ENCODE assay signal across 19 cellular contexts in the genomic region with DNA sequence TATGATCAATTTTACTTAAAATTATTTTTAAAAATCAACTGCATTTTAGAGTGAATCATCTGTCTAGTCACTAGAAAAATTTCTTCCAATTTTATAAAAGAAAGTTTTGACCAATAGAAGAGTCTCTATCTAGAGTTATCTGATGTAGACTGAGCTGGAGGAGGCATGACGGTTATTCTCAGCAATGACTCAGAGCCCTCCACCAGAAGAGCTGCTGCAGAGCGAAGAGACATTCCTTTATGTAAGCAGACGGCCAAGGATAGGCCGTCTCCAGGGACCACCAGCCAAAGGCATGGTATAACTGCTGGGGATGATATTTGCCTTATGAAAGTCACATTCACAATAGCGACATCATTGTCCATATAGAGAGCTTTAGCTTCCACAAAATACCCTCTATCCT. TPM values are rescaled to one million over a fixed set of nuclear protein-coding genes. Genes with fewer than 3 reads are reported as not detected.
DNase-seq lines count a peak whose midpoint lies in the region; ATAC-seq, FAIRE-seq and TF ChIP-seq lines count a peak whose summit lies in the region.
"Had no signal": no experiment of that assay in that cellular context is flagged by ENCODE, and none has a peak within 500 bp of the region (broad histone marks: within the 10 kb centered on the region; RNA-seq: fewer than 3 reads in every experiment).

No MANE protein-coding gene starts in this region.

- dilution Hi-C loops in endothelial cell of umbilical vein (cut with MboI; ENCODE audit: extremely low pct_ligation_motif_present, low sequenced_read_pairs), result no loop called here

- no peaks in the 10 kb centered on the region for H3K27me3 ChIP-seq in SJSA1 (replicated peaks)
- no peaks in the 10 kb centered on the region for H3K27me3 ChIP-seq in endothelial cell of umbilical vein (ENCODE audit: control insufficient read depth in 2 of 2, insufficient read depth in 2 of 2, low read length in 2 of 2)
- H3K27me3 ChIP-seq: gastrocnemius medialis, ovary had no signal

- peak; percentile 56 for FAIRE-seq in endothelial cell of umbilical vein (lab: Jason Lieb, UNC)
- FAIRE-seq: keratinocyte had no signal

- peaks cover 0 to 2% of the 10 kb centered on the region in 2 donors for H3K9me3 Mint-ChIP-seq in stimulated activated naive B cell treated with anti-CD40 and anti-IgM and Interleukin-4, amounts not matched to agents 10 μg/mL and 1 μg/mL and 100 μg/mL, for 72 hours

- CTCF ChIA-PET in endothelial cell of umbilical vein (lab: Charles Lee), result interaction anchor here (0.7 to 2.1 kb wide), 9 partner anchors 9 to 597 kb away, joined by 3 to 14 read pairs (median 4); no protein-coding TSS in a partner anchor

- ATAC-seq in omental fat pad (ENCODE audit: low FRiP score), result peak; percentile 59
- ATAC-seq in GM18858 (IDR thresholded peaks at IDR 0.05; ENCODE audit: unreplicated experiment), result no peak
- ATAC-seq in stimulated activated naive B cell treated with anti-CD40 and anti-IgM and Interleukin-4, amounts not matched to agents 10 μg/mL and 1 μg/mL and 100 μg/mL, for 72 hours (replicated peaks), result no peak
- ATAC-seq: activated T-cell treated with anti-CD3 and anti-CD28 coated beads, Interleukin-2, amount 50 U/mL, for 72 hours; gastrocnemius medialis; mucosa of descending colon; Panc1; T-helper 17 cell had no signal

- H3K9me1 ChIP-seq in endothelial cell of umbilical vein (replicated peaks; ENCODE audit: control insufficient read depth, extremely low read depth, insufficient read depth, low read length), result no peaks in the 10 kb centered on the region

- no peak overlapping the region for H3K9ac ChIP-seq in endothelial cell of umbilical vein (replicated peaks; ENCODE audit: extremely low read depth, insufficient read depth, low read length)

- H3K4me3 ChIP-seq in SJSA1, result no peak overlapping the region
- H3K4me3 ChIP-seq in endothelial cell of umbilical vein (replicated peaks in 1 of 3; ENCODE audit: insufficient read depth in 1 of 3, low read depth in 1 of 3, low read length in 3 of 3), result no peak overlapping the region
- H3K4me3 ChIP-seq: gastrocnemius medialis, mucosa of descending colon, ovary had no signal

- H3K4me3 Mint-ChIP-seq in stimulated activated naive B cell treated with anti-CD40 and anti-IgM and Interleukin-4, amounts not matched to agents 10 μg/mL and 1 μg/mL and 100 μg/mL, for 72 hours, result no peak overlapping the region
- H3K4me3 Mint-ChIP-seq: activated CD4-positive, alpha-beta T cell treated with anti-CD3 and anti-CD28 coated beads, Interleukin-2, amount 10 ng/mL, durations not matched to agents 24 days and 14 days; activated T-cell treated with anti-CD3 and anti-CD28 coated beads, Interleukin-2, amount 50 U/mL, for 72 hours; T-helper 17 cell had no signal

- H3K4me2 ChIP-seq in endothelial cell of umbilical vein (ENCODE audit: insufficient read depth, low read length), result no peak overlapping the region

- no peak overlapping the region for H2AFZ ChIP-seq in endothelial cell of umbilical vein (ENCODE audit: low read depth, low read length)

- TF ChIP-seq CTCF in endothelial cell of umbilical vein (IDR thresholded peaks at IDR 0.05; ENCODE audit: extremely low read depth in 1 of 2, insufficient read depth in 1 of 2, low read depth in 1 of 2, low read length in 2 of 2) (no peak), omental fat pad (IDR thresholded peaks at IDR 0.05) (no peak)

- H3K79me2 ChIP-seq in endothelial cell of umbilical vein (ENCODE audit: control insufficient read depth, insufficient read depth, low read length), result no peaks in the 10 kb centered on the region

- no peak for TF ChIP-seq POLR2A in endothelial cell of umbilical vein (IDR thresholded peaks at IDR 0.05; ENCODE audit: low read depth, low read length)

- peak overlapping the region; percentile 75 for H3K27ac ChIP-seq in SJSA1
- H3K27ac ChIP-seq in endothelial cell of umbilical vein (ENCODE audit: insufficient read depth, low read depth, low read length), result no peak overlapping the region
- H3K27ac ChIP-seq: C4-2B, gastrocnemius medialis, ovary had no signal

- H3K9me3 ChIP-seq in SJSA1 (replicated peaks) (no peaks in the 10 kb centered on the region), endothelial cell of umbilical vein (replicated peaks; ENCODE audit: control insufficient read depth, insufficient read depth, low read length) (no peaks in the 10 kb centered on the region)
- H3K9me3 ChIP-seq: gastrocnemius medialis, mucosa of descending colon, ovary had no signal

- POLR2A ChIA-PET in endothelial cell of umbilical vein (lab: Charles Lee), result interaction anchor here (1.0 kb wide), 1 partner anchor 10 kb away, joined by 3 read pairs; no protein-coding TSS in a partner anchor

- BruUV-seq in endothelial cell of umbilical vein (replicated peaks; lab: Mats Ljungman, UMichigan), result no TSS peak

- no peaks in the 10 kb centered on the region for H4K20me1 ChIP-seq in endothelial cell of umbilical vein (replicated peaks; ENCODE audit: control insufficient read depth, extremely low read depth, insufficient read depth, low read length)

- peak; percentile 56 for DNase-seq in COLO829 (ENCODE audit: low spot score)
- peak; percentile 62 to 78 for DNase-seq in SJSA1 (ENCODE audit: low read depth in 1 of 2, low spot score in 2 of 2)
- DNase-seq in endothelial cell of umbilical vein (ENCODE audit: low read depth, low spot score), result peak; percentile 28
- DNase-seq in omental fat pad (ENCODE audit: low spot score), result no peak
- no peak for DNase-seq in germinal center (ENCODE audit: low spot score)
- DNase-seq in pons (ENCODE audit: low spot score), result no peak
- no peak for DNase-seq in stimulated activated naive B cell treated with anti-CD40 and anti-IgM and Interleukin-4, amounts not matched to agents 10 μg/mL and 1 μg/mL and 100 μg/mL, for 72 hours
- DNase-seq: activated CD4-positive, alpha-beta T cell treated with anti-CD3 and anti-CD28 coated beads, Interleukin-2, amount 10 ng/mL, durations not matched to agents 24 days and 14 days; activated T-cell treated with anti-CD3 and anti-CD28 coated beads, Interleukin-2, amount 50 U/mL, for 72 hours; gastrocnemius medialis; mucosa of descending colon; NCI-H2029 treated with DMSO at 0.1 percent for 48 hours; NCI-H526 treated with DMSO at 0.1 percent for 48 hours; ovary; T-helper 17 cell had no signal

- no peak overlapping the region for H3K27ac Mint-ChIP-seq in stimulated activated naive B cell treated with anti-CD40 and anti-IgM and Interleukin-4, amounts not matched to agents 10 μg/mL and 1 μg/mL and 100 μg/mL, for 72 hours
- H3K27ac Mint-ChIP-seq: activated CD4-positive, alpha-beta T cell treated with anti-CD3 and anti-CD28 coated beads, Interleukin-2, amount 10 ng/mL, durations not matched to agents 24 days and 14 days; activated T-cell treated with anti-CD3 and anti-CD28 coated beads, Interleukin-2, amount 50 U/mL, for 72 hours; T-helper 17 cell had no signal

- no peaks in the 10 kb centered on the region for H3K27me3 Mint-ChIP-seq in stimulated activated naive B cell treated with anti-CD40 and anti-IgM and Interleukin-4, amounts not matched to agents 10 μg/mL and 1 μg/mL and 100 μg/mL, for 72 hours
- H3K27me3 Mint-ChIP-seq: T-helper 17 cell had no signal

- H3K36me3 Mint-ChIP-seq in stimulated activated naive B cell treated with anti-CD40 and anti-IgM and Interleukin-4, amounts not matched to agents 10 μg/mL and 1 μg/mL and 100 μg/mL, for 72 hours, result no peaks in the 10 kb centered on the region

- H3K4me1 ChIP-seq in SJSA1 (replicated peaks), result peaks cover 12% of the 10 kb centered on the region
- peaks cover 10% of the 10 kb centered on the region for H3K4me1 ChIP-seq in endothelial cell of umbilical vein (ENCODE audit: control insufficient read depth, extremely low read depth, insufficient read depth, low read length)

- H3K4me1 Mint-ChIP-seq in stimulated activated naive B cell treated with anti-CD40 and anti-IgM and Interleukin-4, amounts not matched to agents 10 μg/mL and 1 μg/mL and 100 μg/mL, for 72 hours, result no peaks in the 10 kb centered on the region
- H3K4me1 Mint-ChIP-seq: activated CD4-positive, alpha-beta T cell treated with anti-CD3 and anti-CD28 coated beads, Interleukin-2, amount 10 ng/mL, durations not matched to agents 24 days and 14 days; T-helper 17 cell had no signal

- H3K36me3 ChIP-seq in SJSA1, result 0 out of 2 replicates have a peak, but pooled peaks cover 3% of the 10 kb centered on the region
- H3K36me3 ChIP-seq in endothelial cell of umbilical vein (ENCODE audit: control insufficient read depth in 2 of 2, extremely low read depth in 1 of 2, insufficient read depth in 2 of 2, low read length in 2 of 2), result peaks cover 0 to 2% of the 10 kb centered on the region in 2 experiments
- H3K36me3 ChIP-seq: gastrocnemius medialis, ovary had no signal

- intact Hi-C loops in endothelial cell of umbilical vein (cut with micrococcal nuclease), result loop anchor here (1.0 kb wide), 1 partner anchor 9 kb away; no protein-coding TSS in a partner anchor

TF ChIP-seq in endothelial cell of umbilical vein, 7 proteins besides CTCF, POLR2A, EP300 and RAD21:
- TF ChIP-seq JUN (IDR thresholded peaks at IDR 0.05; ENCODE audit: borderline replicate concordance, insufficient read depth, insufficient read length, low read depth) (no peak), GATA2 (IDR thresholded peaks at IDR 0.05; ENCODE audit: insufficient read depth, insufficient read length, low read depth, low read length) (peak; percentile 19)

RNA-seq across cellular contexts. Expression of a gene that starts 23.0 kb away (rescaled TPM):
- 8.0 and 16.5 TPM in 2 replicates for total RNA-seq in SJSA1 (2014; rRNA removed; shearing (Covaris generic))
- total RNA-seq in endothelial cell of umbilical vein (80.9 and 127 TPM in 2 replicates), omental fat pad (100 to 1,000 TPM in 1 of 4 donors, 10 to 100 TPM in 3; 33.7 to 191 (median 43.5) TPM)
- 177 and 223 TPM in 2 replicates for polyA plus RNA-seq in endothelial cell of umbilical vein
- 96.2 and 115 TPM in 2 replicates for polyA plus RNA-seq in endothelial cell of umbilical vein (2011; cell fraction: cytosol; rRNA removed)
- 206 and 233 TPM in 2 replicates for polyA plus RNA-seq in endothelial cell of umbilical vein (2011; cell fraction: nucleus; rRNA removed)
- polyA plus RNA-seq in endothelial cell of umbilical vein (2012), result 33.8 and 37.8 TPM in 2 replicates
- 1,293 and 1,561 TPM in 2 replicates for polyA minus RNA-seq in endothelial cell of umbilical vein
- not detected for polyA minus RNA-seq in endothelial cell of umbilical vein (2011; cell fraction: cytosol; rRNA and poly(A)+ RNA removed)
- 1,432 and 1,514 TPM in 2 replicates for polyA minus RNA-seq in endothelial cell of umbilical vein (2011; cell fraction: nucleus; rRNA and poly(A)+ RNA removed)
- total RNA-seq: activated CD4-positive, alpha-beta T cell treated with anti-CD3 and anti-CD28 coated beads, Interleukin-2, amount 10 ng/mL, durations not matched to agents 24 days and 14 days; activated T-cell treated with anti-CD3 and anti-CD28 coated beads, Interleukin-2, amount 50 U/mL, for 72 hours; T-helper 17 cell had no signal
- polyA plus RNA-seq: keratinocyte had no signal

Comparison
In these comparisons a context has a peak if more than half of its experiments do, and no peak if none do; other contexts are left out.
1. DNase-seq: peak in COLO829 (single experiment), SJSA1 (2 of 2) and endothelial cell of umbilical vein (single experiment); none in omental fat pad (single experiment), germinal center (single experiment), pons (single experiment) and stimulated activated naive B cell treated with anti-CD40 and anti-IgM and Interleukin-4, amounts not matched to agents 10 μg/mL and 1 μg/mL and 100 μg/mL, for 72 hours (single experiment).